ENCODE assay signal across 29 cellular contexts in the genomic region with DNA sequence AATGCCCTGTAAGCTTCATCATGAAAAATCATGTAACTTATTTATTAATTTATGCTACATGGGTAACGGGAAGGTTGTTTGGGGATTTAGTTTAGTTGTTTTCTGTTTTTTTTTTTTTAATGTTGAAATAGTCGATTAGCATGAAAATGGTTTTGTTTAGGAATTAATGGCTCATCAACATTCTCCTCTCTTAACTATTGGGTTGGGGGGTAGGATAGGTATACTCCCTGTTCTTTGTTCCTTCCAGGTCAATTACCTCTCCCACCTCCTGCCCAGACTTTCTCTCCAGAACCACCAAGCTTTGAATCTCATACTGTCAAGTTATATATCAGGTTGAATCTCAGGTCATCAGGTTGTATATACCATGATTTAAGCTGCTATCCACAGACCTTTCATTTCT.
"Had no signal": no experiment of that assay in that cellular context is flagged by ENCODE, and none has a peak within 500 bp of the region (broad histone marks: within the 10 kb centered on the region; RNA-seq: fewer than 3 reads in every experiment).

No MANE protein-coding gene starts in this region.

- H3K4me3 Mint-ChIP-seq: naive thymus-derived CD8-positive, alpha-beta T cell; natural killer cell treated with Interleukin-12 subunit alpha and Interleukin-12 subunit beta and Interleukin-15 and Interleukin-18, amount 100 ng/mL, for 72 hours; nephron progenitor cell; neural crest cell; stimulated activated memory B cell treated with anti-CD40 and anti-IgM and Interleukin-4, amounts not matched to agents 10 μg/mL and 1 μg/mL and 100 μg/mL, for 72 hours; stimulated activated naive CD8-positive, alpha-beta T cell treated with anti-CD3 and anti-CD28 coated beads, Interleukin-15, amount 100 ng/mL, for 72 hours had no signal

- H3K27ac ChIP-seq: neutrophil, pancreas, prostate gland, right lobe of liver, sigmoid colon, thoracic aorta, thyroid gland, tibial nerve, upper lobe of left lung, vagina had no signal

- H3K36me3 Mint-ChIP-seq: naive thymus-derived CD8-positive, alpha-beta T cell; natural killer cell treated with Interleukin-12 subunit alpha and Interleukin-12 subunit beta and Interleukin-15 and Interleukin-18, amount 100 ng/mL, for 72 hours; stimulated activated memory B cell treated with anti-CD40 and anti-IgM and Interleukin-4, amounts not matched to agents 10 μg/mL and 1 μg/mL and 100 μg/mL, for 72 hours had no signal

- H3K4me3 ChIP-seq: pancreas, prostate gland, right lobe of liver, sigmoid colon, thoracic aorta, thyroid gland, tibial nerve, upper lobe of left lung, vagina had no signal

- DNase-seq: naive thymus-derived CD8-positive, alpha-beta T cell; nephron progenitor cell; nucleus accumbens; pancreas; retina; right cardiac atrium; right lobe of liver; sigmoid colon; small intestine; stimulated activated CD4-positive, alpha-beta T cell treated with anti-CD3 and anti-CD28 coated beads, Interleukin-15, amount 100 ng/mL, for 24 hours; stimulated activated CD4-positive, alpha-beta T cell treated with anti-CD3 and anti-CD28 coated beads, Interleukin-2, amount 100 ng/mL, for 24 hours; stimulated activated CD4-positive, alpha-beta T cell treated with anti-CD3 and anti-CD28 coated beads, Interleukin-2, amount 100 ng/mL, for 48 hours; stimulated activated CD4-positive, alpha-beta T cell treated with anti-CD3 and anti-CD28 coated beads, Interleukin-4, amount 100 ng/mL, for 24 hours; stimulated activated CD8-positive, alpha-beta memory T cell treated with anti-CD3 and anti-CD28 coated beads, Interleukin-4, amount 100 ng/mL, for 48 hours; stimulated activated naive CD4-positive, alpha-beta T cell; stimulated activated naive CD8-positive, alpha-beta T cell treated with anti-CD3 and anti-CD28 coated beads, Interleukin-15, amount 100 ng/mL, for 72 hours; stimulated activated naive CD8-positive, alpha-beta T cell treated with anti-CD3 and anti-CD28 coated beads, Interleukin-15, Interleukin-2, amounts not matched to agents 100 U/mL and 50 U/mL, for 24 hours; thyroid gland; trophoblast cell; upper lobe of left lung had no signal

- H3K9me3 Mint-ChIP-seq: naive thymus-derived CD8-positive, alpha-beta T cell; nephron progenitor cell; neural crest cell; stimulated activated memory B cell treated with anti-CD40 and anti-IgM and Interleukin-4, amounts not matched to agents 10 μg/mL and 1 μg/mL and 100 μg/mL, for 72 hours; stimulated activated naive CD8-positive, alpha-beta T cell treated with anti-CD3 and anti-CD28 coated beads, Interleukin-15, amount 100 ng/mL, for 72 hours had no signal

- H3K36me3 ChIP-seq: neutrophil, pancreas, prostate gland, right lobe of liver, sigmoid colon, thoracic aorta, thyroid gland, tibial nerve, upper lobe of left lung, vagina had no signal

- H3K4me1 Mint-ChIP-seq: naive thymus-derived CD8-positive, alpha-beta T cell; nephron progenitor cell; neural crest cell; stimulated activated memory B cell treated with anti-CD40 and anti-IgM and Interleukin-4, amounts not matched to agents 10 μg/mL and 1 μg/mL and 100 μg/mL, for 72 hours; stimulated activated naive CD8-positive, alpha-beta T cell treated with anti-CD3 and anti-CD28 coated beads, Interleukin-15, amount 100 ng/mL, for 72 hours had no signal

- H3K4me1 ChIP-seq: pancreas, prostate gland, right lobe of liver, sigmoid colon, thyroid gland, tibial nerve, upper lobe of left lung, vagina had no signal

- H3K27me3 Mint-ChIP-seq: naive thymus-derived CD8-positive, alpha-beta T cell; natural killer cell treated with Interleukin-12 subunit alpha and Interleukin-12 subunit beta and Interleukin-15 and Interleukin-18, amount 100 ng/mL, for 72 hours; stimulated activated memory B cell treated with anti-CD40 and anti-IgM and Interleukin-4, amounts not matched to agents 10 μg/mL and 1 μg/mL and 100 μg/mL, for 72 hours; stimulated activated naive CD8-positive, alpha-beta T cell treated with anti-CD3 and anti-CD28 coated beads, Interleukin-15, amount 100 ng/mL, for 72 hours had no signal

- FAIRE-seq: pancreas, small intestine, urothelium cell line had no signal

- H3K9me3 ChIP-seq: neutrophil, pancreas, prostate gland, right lobe of liver, sigmoid colon, thoracic aorta, thyroid gland, tibial nerve, upper lobe of left lung, vagina had no signal

- H3K27me3 ChIP-seq: neutrophil, pancreas, right lobe of liver, sigmoid colon, thyroid gland, tibial nerve, upper lobe of left lung, vagina had no signal

- ATAC-seq: naive thymus-derived CD8-positive, alpha-beta T cell; natural killer cell treated with Interleukin-12 subunit alpha and Interleukin-12 subunit beta and Interleukin-15 and Interleukin-18, amount 100 ng/mL, for 72 hours; pancreas; right cardiac atrium; right lobe of liver; stimulated activated memory B cell treated with anti-CD40 and anti-IgM and Interleukin-4, amounts not matched to agents 10 μg/mL and 1 μg/mL and 100 μg/mL, for 72 hours; stimulated activated naive CD8-positive, alpha-beta T cell treated with anti-CD3 and anti-CD28 coated beads, Interleukin-15, amount 100 ng/mL, for 72 hours; stimulated activated naive CD8-positive, alpha-beta T cell treated with anti-CD3 and anti-CD28 coated beads, Interleukin-15, Interleukin-2, amounts not matched to agents 100 U/mL and 50 U/mL, for 24 hours had no signal

- H3K27ac Mint-ChIP-seq: naive thymus-derived CD8-positive, alpha-beta T cell; natural killer cell treated with Interleukin-12 subunit alpha and Interleukin-12 subunit beta and Interleukin-15 and Interleukin-18, amount 100 ng/mL, for 72 hours; nephron progenitor cell; stimulated activated memory B cell treated with anti-CD40 and anti-IgM and Interleukin-4, amounts not matched to agents 10 μg/mL and 1 μg/mL and 100 μg/mL, for 72 hours; stimulated activated naive CD8-positive, alpha-beta T cell treated with anti-CD3 and anti-CD28 coated beads, Interleukin-15, amount 100 ng/mL, for 72 hours had no signal
